In the genomic region with DNA sequence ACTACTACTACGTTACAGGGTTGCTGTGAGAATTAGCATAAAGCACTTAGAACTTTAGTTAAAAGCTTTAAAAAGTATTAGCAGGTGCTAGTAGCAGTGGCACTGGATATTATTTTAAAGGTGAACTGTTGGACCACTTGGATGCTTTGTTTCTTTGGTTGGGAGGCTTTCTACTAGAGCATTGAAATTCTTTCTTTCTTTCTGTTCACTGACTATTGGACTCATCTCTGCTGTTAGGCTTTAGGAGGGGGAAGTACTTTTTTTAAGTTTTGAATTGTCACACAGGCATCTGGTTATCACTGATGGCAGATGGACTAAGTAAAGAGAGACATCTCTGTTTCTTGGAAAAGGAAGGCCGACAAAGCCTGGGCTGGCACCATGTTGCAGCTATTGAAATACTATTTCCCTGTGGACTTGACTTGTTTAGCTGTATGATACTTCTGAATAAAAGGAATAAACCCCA, we compare ENCODE assay signal across 18 cellular contexts. TPM values are rescaled to one million over a fixed set of nuclear protein-coding genes. Genes with fewer than 3 reads are reported as not detected.
DNase-seq lines count a peak whose midpoint lies in the region; TF ChIP-seq lines count a peak whose summit lies in the region.
"Had no signal": no experiment of that assay in that cellular context is flagged by ENCODE, and none has a peak within 500 bp of the region (broad histone marks: within the 10 kb centered on the region; RNA-seq: fewer than 3 reads in every experiment).

No MANE protein-coding gene starts in this region.

- no peak for TF ChIP-seq CTCF in brain (conservative IDR thresholded peaks at IDR 0.05)

- DNase-seq in activated naive CD4-positive, alpha-beta T cell (lab: John Stamatoyannopoulos, UW): no peak
- DNase-seq in OCI-M2 (lab: John Stamatoyannopoulos, UW; ENCODE audit: unreplicated experiment) (peak; percentile 73), COR-L47 (lab: John Stamatoyannopoulos, UW) (no peak), dermis blood vessel endothelial cell (no peak)
- DNase-seq in activated effector memory CD4-positive, alpha-beta T cell treated with Interleukin-2 at 50 U/mL for 16 hours: no peak
- DNase-seq in stimulated activated naive CD4-positive, alpha-beta T cell treated with Interleukin-2 at 50 U/mL for 16 hours (lab: John Stamatoyannopoulos, UW): no peak
- DNase-seq: activated CD4-positive, CD25-positive, alpha-beta regulatory T cell treated with anti-CD3 and anti-CD28 coated beads, Interleukin-2, amount 50 U/mL, for 72 hours; activated naive CD4-positive, alpha-beta T cell treated with anti-CD3 and anti-CD28 coated beads, Interleukin-2, amount 50 U/mL, for 16 hours; activated T-cell treated with anti-CD3 and anti-CD28 coated beads, Interleukin-2, amount 50 U/mL, for 4 hours; GM23248; NCI-H1436; NCI-H2107; small intestine; stimulated activated CD4-positive, alpha-beta T cell treated with anti-CD3 and anti-CD28 coated beads, Interleukin-2, amount 100 ng/mL, for 48 hours; thyroid gland had no signal

- peaks cover 77% of the 10 kb centered on the region for H3K4me1 Mint-ChIP-seq in activated naive CD4-positive, alpha-beta T cell treated with anti-CD3 and anti-CD28 coated beads, Interleukin-2, amount 50 U/mL, for 24 hours
- peaks cover 86% of the 10 kb centered on the region for H3K4me1 Mint-ChIP-seq in brain

- H3K36me3 Mint-ChIP-seq in activated naive CD4-positive, alpha-beta T cell treated with anti-CD3 and anti-CD28 coated beads, Interleukin-2, amount 50 U/mL, for 24 hours: peaks cover 1% of the 10 kb centered on the region
- H3K36me3 Mint-ChIP-seq in brain: peaks cover 25% of the 10 kb centered on the region

- H3K27me3 Mint-ChIP-seq in activated naive CD4-positive, alpha-beta T cell treated with anti-CD3 and anti-CD28 coated beads, Interleukin-2, amount 50 U/mL, for 24 hours: no peaks in the 10 kb centered on the region
- H3K27me3 Mint-ChIP-seq in brain: no peaks in the 10 kb centered on the region
- H3K27me3 Mint-ChIP-seq: stimulated activated naive CD8-positive, alpha-beta T cell treated with anti-CD3 and anti-CD28 coated beads, Interleukin-15, Interleukin-2, amounts not matched to agents 100 ng/mL and 50 ng/mL, for 24 hours had no signal

- no peak overlapping the region for H3K27ac Mint-ChIP-seq in activated naive CD4-positive, alpha-beta T cell treated with anti-CD3 and anti-CD28 coated beads, Interleukin-2, amount 50 U/mL, for 24 hours
- peak overlapping the region in 4 of 5 experiments; percentile 31 to 53 (median 32) for H3K27ac Mint-ChIP-seq in brain
- H3K27ac Mint-ChIP-seq: stimulated activated naive CD8-positive, alpha-beta T cell treated with anti-CD3 and anti-CD28 coated beads, Interleukin-15, Interleukin-2, amounts not matched to agents 100 ng/mL and 50 ng/mL, for 24 hours had no signal

- H3K4me3 Mint-ChIP-seq in activated naive CD4-positive, alpha-beta T cell treated with anti-CD3 and anti-CD28 coated beads, Interleukin-2, amount 50 U/mL, for 24 hours: peak overlapping the region; percentile 5
- peak overlapping the region in 4 of 5 experiments; percentile 15 to 44 (median 24) for H3K4me3 Mint-ChIP-seq in brain
- H3K4me3 Mint-ChIP-seq: activated T-cell treated with anti-CD3 and anti-CD28 coated beads, Interleukin-2, amount 50 U/mL, for 4 hours; stimulated activated naive CD8-positive, alpha-beta T cell treated with anti-CD3 and anti-CD28 coated beads, Interleukin-15, Interleukin-2, amounts not matched to agents 100 ng/mL and 50 ng/mL, for 24 hours had no signal

- H3K9me3 Mint-ChIP-seq in activated naive CD4-positive, alpha-beta T cell treated with anti-CD3 and anti-CD28 coated beads, Interleukin-2, amount 50 U/mL, for 24 hours: no peaks in the 10 kb centered on the region
- peaks cover 0 to 4% (median 2%) of the 10 kb centered on the region in 5 experiments for H3K9me3 Mint-ChIP-seq in brain
- H3K9me3 Mint-ChIP-seq: activated T-cell treated with anti-CD3 and anti-CD28 coated beads, Interleukin-2, amount 50 U/mL, for 4 hours; stimulated activated naive CD8-positive, alpha-beta T cell treated with anti-CD3 and anti-CD28 coated beads, Interleukin-15, Interleukin-2, amounts not matched to agents 100 ng/mL and 50 ng/mL, for 24 hours had no signal

RNA-seq across cellular contexts. Expression of gene TBPL1, which starts 4.8 kb away (rescaled TPM):
- 55.2 TPM for polyA plus RNA-seq in brain (ENCODE audit: insufficient read depth, low read depth, low replicate concordance)
- total RNA-seq in dermis blood vessel endothelial cell: 32.0 and 35.2 TPM in 2 replicates
